Comparison of ENCODE assay signal across 15 cellular contexts in the genomic region with DNA sequence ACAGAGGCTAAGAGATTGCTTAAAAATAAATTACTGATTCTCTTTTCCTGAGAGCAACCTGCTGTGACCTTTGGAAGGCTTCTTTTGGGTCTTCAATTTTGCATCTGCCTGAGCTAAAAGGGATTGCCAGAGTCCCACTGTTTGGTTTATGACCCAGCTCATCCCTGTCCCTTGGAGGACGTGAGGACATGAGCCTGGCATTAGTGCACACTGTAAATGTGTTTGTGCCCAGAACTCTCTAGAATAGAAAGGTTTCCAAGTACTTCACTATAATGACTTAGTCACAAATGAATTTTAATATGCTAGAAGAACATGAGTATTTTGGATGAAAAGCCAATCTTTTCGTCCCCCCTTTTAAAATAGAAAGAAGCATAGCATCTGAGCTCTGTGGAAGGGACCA. TPM values are rescaled to one million over a fixed set of nuclear protein-coding genes. Genes with fewer than 3 reads are reported as not detected.
DNase-seq lines count a peak whose midpoint lies in the region; ATAC-seq and TF ChIP-seq lines count a peak whose summit lies in the region.
"Had no signal": no experiment of that assay in that cellular context is flagged by ENCODE, and none has a peak within 500 bp of the region (broad histone marks: within the 10 kb centered on the region; RNA-seq: fewer than 3 reads in every experiment).

No MANE protein-coding gene starts in this region.

- no peak for TF ChIP-seq CTCF in WERI-Rb-1 (IDR thresholded peaks at IDR 0.05; ENCODE audit: low read depth, low read length)
- TF ChIP-seq CTCF in osteocyte (IDR thresholded peaks at IDR 0.05) = no peak

- H3K36me3 Mint-ChIP-seq in osteocyte (ENCODE audit: unreplicated experiment) = no peaks in the 10 kb centered on the region
- H3K36me3 Mint-ChIP-seq in activated T-helper 2 cell treated with anti-CD3 and anti-CD28 coated beads, Interferon-gamma antibody, Interleukin-2, Interleukin-4, amounts not matched to agents 10 μg/mL and 5 μg/mL and 100 μg/mL, durations not matched to agents 14 hours and 24 hours and 36 hours (ENCODE audit: low read depth) = no peaks in the 10 kb centered on the region

- DNase-seq in WERI-Rb-1 = no peak
- DNase-seq in Right ventricle myocardium superior = no peak
- DNase-seq in osteocyte (ENCODE audit: extremely low spot score, unreplicated experiment) = peak; percentile 34
- no peak for DNase-seq in NCI-H1105 treated with DMSO at 0.1 percent for 48 hours (lab: John Stamatoyannopoulos, UW)
- DNase-seq in GF-D8 (lab: John Stamatoyannopoulos, UW) = no peak
- no peak for DNase-seq in activated T-helper 2 cell treated with anti-CD3 and anti-CD28 coated beads, Interferon-gamma antibody, Interleukin-2, Interleukin-4, amounts not matched to agents 10 μg/mL and 5 μg/mL and 100 μg/mL, durations not matched to agents 14 hours and 24 hours and 36 hours (ENCODE audit: low spot score)
- DNase-seq: ACHN; Kasumi-1; NCI-H187; NCI-H524 treated with DMSO at 0.1 percent for 48 hours; nucleus accumbens; stimulated activated naive CD8-positive, alpha-beta T cell treated with anti-CD3 and anti-CD28 coated beads, Interleukin-15, amount 100 ng/mL, for 72 hours had no signal

- H3K27ac ChIP-seq in ACC112 (ENCODE audit: low read depth, low read length) (no peak overlapping the region), WERI-Rb-1 (no peak overlapping the region)

- peak overlapping the region; percentile 97 for H2AFZ ChIP-seq in ACC112 (ENCODE audit: low read length, unreplicated experiment)

- peaks cover 11% of the 10 kb centered on the region for H3K4me1 ChIP-seq in ACC112 (ENCODE audit: control insufficient read depth, insufficient read depth, low read length, unreplicated experiment)

- H3K27me3 Mint-ChIP-seq in osteocyte (ENCODE audit: unreplicated experiment) = peaks cover 3% of the 10 kb centered on the region
- peaks cover 21% of the 10 kb centered on the region for H3K27me3 Mint-ChIP-seq in activated T-helper 2 cell treated with anti-CD3 and anti-CD28 coated beads, Interferon-gamma antibody, Interleukin-2, Interleukin-4, amounts not matched to agents 10 μg/mL and 5 μg/mL and 100 μg/mL, durations not matched to agents 14 hours and 24 hours and 36 hours (ENCODE audit: low read depth)

- H3K27me3 ChIP-seq in ACC112 (ENCODE audit: insufficient read depth, low read length) (no peaks in the 10 kb centered on the region), WERI-Rb-1 (ENCODE audit: insufficient read depth, low read depth, severe bottlenecking) (no peaks in the 10 kb centered on the region)

- H3K4me3 ChIP-seq in ACC112 (ENCODE audit: low read depth, low read length) (peak overlapping the region; percentile 73), WERI-Rb-1 (ENCODE audit: low read depth, low read length) (peak overlapping the region; percentile 32)
- H3K4me3 ChIP-seq: lung had no signal

- H3K9me3 ChIP-seq in WERI-Rb-1 (ENCODE audit: severe bottlenecking) = peaks cover 8% of the 10 kb centered on the region

- H3K4me1 Mint-ChIP-seq in osteocyte (ENCODE audit: unreplicated experiment) = peaks cover under 1% of the 10 kb centered on the region
- peaks cover 3% of the 10 kb centered on the region for H3K4me1 Mint-ChIP-seq in activated T-helper 2 cell treated with anti-CD3 and anti-CD28 coated beads, Interferon-gamma antibody, Interleukin-2, Interleukin-4, amounts not matched to agents 10 μg/mL and 5 μg/mL and 100 μg/mL, durations not matched to agents 14 hours and 24 hours and 36 hours (ENCODE audit: low read depth)
- H3K4me1 Mint-ChIP-seq: stimulated activated naive CD8-positive, alpha-beta T cell treated with anti-CD3 and anti-CD28 coated beads, Interleukin-15, amount 100 ng/mL, for 72 hours had no signal

- no peaks in the 10 kb centered on the region for H3K36me3 ChIP-seq in ACC112 (ENCODE audit: insufficient read depth, low read length)
- H3K36me3 ChIP-seq in WERI-Rb-1 = no peaks in the 10 kb centered on the region

- H3K9me3 Mint-ChIP-seq in osteocyte (ENCODE audit: unreplicated experiment) = no peaks in the 10 kb centered on the region
- H3K9me3 Mint-ChIP-seq in activated T-helper 2 cell treated with anti-CD3 and anti-CD28 coated beads, Interferon-gamma antibody, Interleukin-2, Interleukin-4, amounts not matched to agents 10 μg/mL and 5 μg/mL and 100 μg/mL, durations not matched to agents 14 hours and 24 hours and 36 hours = no peaks in the 10 kb centered on the region
- H3K9me3 Mint-ChIP-seq: stimulated activated naive CD8-positive, alpha-beta T cell treated with anti-CD3 and anti-CD28 coated beads, Interleukin-15, amount 100 ng/mL, for 72 hours had no signal

- H3K79me2 ChIP-seq in ACC112 (ENCODE audit: control insufficient read depth, insufficient read depth, low read length, unreplicated experiment) = no peaks in the 10 kb centered on the region

- ATAC-seq in Right ventricle myocardium superior (ENCODE audit: poor library complexity) (peak; percentile 71), GM18861 (IDR thresholded peaks at IDR 0.05; ENCODE audit: unreplicated experiment) (no peak)
- ATAC-seq: stimulated activated naive CD8-positive, alpha-beta T cell treated with anti-CD3 and anti-CD28 coated beads, Interleukin-15, amount 100 ng/mL, for 72 hours had no signal

- H3K27ac Mint-ChIP-seq in osteocyte (ENCODE audit: unreplicated experiment) = no peak overlapping the region
- H3K27ac Mint-ChIP-seq in activated T-helper 2 cell treated with anti-CD3 and anti-CD28 coated beads, Interferon-gamma antibody, Interleukin-2, Interleukin-4, amounts not matched to agents 10 μg/mL and 5 μg/mL and 100 μg/mL, durations not matched to agents 14 hours and 24 hours and 36 hours = no peak overlapping the region
- H3K27ac Mint-ChIP-seq: stimulated activated naive CD8-positive, alpha-beta T cell treated with anti-CD3 and anti-CD28 coated beads, Interleukin-15, amount 100 ng/mL, for 72 hours had no signal

- H3K4me3 Mint-ChIP-seq in osteocyte (ENCODE audit: unreplicated experiment) = no peak overlapping the region
- H3K4me3 Mint-ChIP-seq in activated T-helper 2 cell treated with anti-CD3 and anti-CD28 coated beads, Interferon-gamma antibody, Interleukin-2, Interleukin-4, amounts not matched to agents 10 μg/mL and 5 μg/mL and 100 μg/mL, durations not matched to agents 14 hours and 24 hours and 36 hours (ENCODE audit: low read depth) = no peak overlapping the region
- H3K4me3 Mint-ChIP-seq: stimulated activated naive CD8-positive, alpha-beta T cell treated with anti-CD3 and anti-CD28 coated beads, Interleukin-15, amount 100 ng/mL, for 72 hours had no signal

- intact Hi-C loops in Right ventricle myocardium superior (cut with DNase I) = loop anchor here (2.0 to 10.0 kb wide), 2 partner anchors 811 to 1055 kb away; no protein-coding TSS in a partner anchor
- intact Hi-C loops in activated T-helper 2 cell treated with anti-CD3 and anti-CD28 coated beads, Interferon-gamma antibody, Interleukin-2, Interleukin-4, amounts not matched to agents 10 μg/mL and 5 μg/mL and 100 μg/mL, durations not matched to agents 14 hours and 24 hours and 36 hours (cut with micrococcal nuclease) = loop anchor here (10.0 kb wide), 1 partner anchor 175 kb away; no protein-coding TSS in a partner anchor

RNA-seq across cellular contexts. Expression of a gene that starts 47.1 kb away (rescaled TPM):
- 5.2 TPM for total RNA-seq in Right ventricle myocardium superior
- 8.5 and 10.6 TPM in 2 replicates for total RNA-seq in osteocyte
- 53.4 and 57.5 TPM in 2 replicates for total RNA-seq in activated T-helper 2 cell treated with anti-CD3 and anti-CD28 coated beads, Interferon-gamma antibody, Interleukin-2, Interleukin-4, amounts not matched to agents 10 μg/mL and 5 μg/mL and 100 μg/mL, durations not matched to agents 14 hours and 24 hours and 36 hours
